31 cellular contexts compared by ENCODE assay signal in genomic region chr19:24073807-24074206, GRCh38. TPM values are rescaled to one million over a fixed set of nuclear protein-coding genes. Genes with fewer than 3 reads are reported as not detected.
DNase-seq lines count a peak whose midpoint lies in the region; ATAC-seq and TF ChIP-seq lines count a peak whose summit lies in the region.
"Had no signal": no experiment of that assay in that cellular context is flagged by ENCODE, and none has a peak within 500 bp of the region (broad histone marks: within the 10 kb centered on the region; RNA-seq: fewer than 3 reads in every experiment).

No MANE protein-coding gene starts in this region.

- H3K79me2 ChIP-seq in PC-9 (ENCODE audit: low read depth): no peaks in the 10 kb centered on the region

- H3K36me3 ChIP-seq in PC-9 (ENCODE audit: low read depth): peaks cover 46% of the 10 kb centered on the region; the same call in 1 of the 2 replicates
- peaks cover 0 to 19% (median 0%) of the 10 kb centered on the region in 3 donors for H3K36me3 ChIP-seq in Peyer's patch
- H3K36me3 ChIP-seq: MG63 had no signal

- no peaks in the 10 kb centered on the region for H4K20me1 ChIP-seq in PC-9 (ENCODE audit: insufficient read depth)

- CTCF ChIA-PET in PC-9 (lab: Charles Lee): no interaction called here
- CTCF ChIA-PET in activated CD8-positive, alpha-beta memory T cell treated with anti-CD3 and anti-CD28 coated beads, Interleukin-2, amount 10 ng/mL, durations not matched to agents 7 days and 5 days (lab: Charles Lee): no interaction called here

- peak; percentile 96 for ATAC-seq in esophagus mucosa
- ATAC-seq in activated CD8-positive, alpha-beta memory T cell treated with anti-CD3 and anti-CD28 coated beads, Interleukin-2, amount 10 ng/mL, durations not matched to agents 7 days and 5 days: no peak
- ATAC-seq: Panc1; psoas muscle; stimulated activated naive B cell treated with anti-CD40 and anti-IgM and Interleukin-4, amounts not matched to agents 10 μg/mL and 1 μg/mL and 100 μg/mL, for 72 hours had no signal

- H3K4me2 ChIP-seq in PC-9: no peak overlapping the region

- peaks cover 42% of the 10 kb centered on the region for H3K9me3 ChIP-seq in PC-9 (ENCODE audit: insufficient read depth, low read depth)
- no peaks in the 10 kb centered on the region for H3K9me3 ChIP-seq in Peyer's patch
- H3K9me3 ChIP-seq: Caco-2, MG63, psoas muscle had no signal

- H3K27ac ChIP-seq in PC-9 (peak overlapping the region; percentile 28; the same call in 1 of the 2 replicates), Peyer's patch (no peak overlapping the region)
- H3K27ac ChIP-seq: 22Rv1, psoas muscle, VCaP had no signal

- H3K27ac Mint-ChIP-seq in activated CD8-positive, alpha-beta memory T cell treated with anti-CD3 and anti-CD28 coated beads, Interleukin-2, amount 10 ng/mL, durations not matched to agents 7 days and 5 days: no peak overlapping the region
- H3K27ac Mint-ChIP-seq: activated naive CD8-positive, alpha-beta T cell; mesothelial cell of epicardium; naive B cell; stimulated activated naive B cell treated with anti-CD40 and anti-IgM and Interleukin-4, amounts not matched to agents 10 μg/mL and 1 μg/mL and 100 μg/mL, for 72 hours had no signal

- intact Hi-C loops in PC-9 (cut with micrococcal nuclease; ENCODE audit: unreplicated experiment): no loop called here

- no TSS peak for BruUV-seq in PC-9 (replicated peaks; lab: Mats Ljungman, UMichigan)

- TF ChIP-seq CTCF in PC-9 (conservative IDR thresholded peaks at IDR 0.05): no peak
- TF ChIP-seq CTCF in Peyer's patch (IDR thresholded peaks at IDR 0.05): no peak

- no peaks in the 10 kb centered on the region for H3K27me3 Mint-ChIP-seq in activated CD8-positive, alpha-beta memory T cell treated with anti-CD3 and anti-CD28 coated beads, Interleukin-2, amount 10 ng/mL, durations not matched to agents 7 days and 5 days
- H3K27me3 Mint-ChIP-seq: activated naive CD8-positive, alpha-beta T cell; naive B cell; stimulated activated naive B cell treated with anti-CD40 and anti-IgM and Interleukin-4, amounts not matched to agents 10 μg/mL and 1 μg/mL and 100 μg/mL, for 72 hours had no signal

- H3K4me1 Mint-ChIP-seq in activated CD8-positive, alpha-beta memory T cell treated with anti-CD3 and anti-CD28 coated beads, Interleukin-2, amount 10 ng/mL, durations not matched to agents 7 days and 5 days: peaks cover 5% of the 10 kb centered on the region
- H3K4me1 Mint-ChIP-seq: mesothelial cell of epicardium had no signal

- H3K9me3 Mint-ChIP-seq in activated CD8-positive, alpha-beta memory T cell treated with anti-CD3 and anti-CD28 coated beads, Interleukin-2, amount 10 ng/mL, durations not matched to agents 7 days and 5 days (ENCODE audit: low read depth): peaks cover 10% of the 10 kb centered on the region

- H3K4me1 ChIP-seq in PC-9 (replicated peaks; ENCODE audit: insufficient read depth) (peaks cover 13% of the 10 kb centered on the region; the same call in 1 of the 2 replicates), Peyer's patch (no peaks in the 10 kb centered on the region)
- H3K4me1 ChIP-seq: Caco-2, psoas muscle had no signal

- H3F3A ChIP-seq in PC-9 (ENCODE audit: insufficient read depth, low read depth): peaks cover 16% of the 10 kb centered on the region; the same call in 1 of the 2 replicates

- POLR2A ChIA-PET in PC-9 (lab: Charles Lee; ENCODE audit: unreplicated experiment): no interaction called here

- TF ChIP-seq POLR2A in Peyer's patch (IDR thresholded peaks at IDR 0.05): no peak

- H3K4me3 ChIP-seq in PC-9 (no peak overlapping the region), Peyer's patch (no peak overlapping the region)
- H3K4me3 ChIP-seq: MG63, psoas muscle had no signal

- H3K27me3 ChIP-seq in PC-9 (ENCODE audit: insufficient read depth, low read depth) (no peaks in the 10 kb centered on the region), Peyer's patch (no peaks in the 10 kb centered on the region)
- H3K27me3 ChIP-seq: MG63 had no signal

- no peak overlapping the region for H2AFZ ChIP-seq in PC-9

- DNase-seq in DMS53 (lab: John Stamatoyannopoulos, UW) (peak; percentile 19), DMS53 treated with DMSO at 0.1 percent for 48 hours (lab: John Stamatoyannopoulos, UW; ENCODE audit: unreplicated experiment) (no peak), PC-9 (peak; percentile 16 to 85), renal cortical epithelial cell (ENCODE audit: low read depth) (peak; percentile 14), COR-L47 (lab: John Stamatoyannopoulos, UW) (no peak), Peyer's patch (no peak)
- DNase-seq in activated CD8-positive, alpha-beta memory T cell treated with anti-CD3 and anti-CD28 coated beads, Interleukin-2, amount 10 ng/mL, durations not matched to agents 7 days and 5 days: no peak
- DNase-seq: activated CD4-positive, alpha-beta T cell treated with anti-CD3 and anti-CD28 coated beads for 48 hours; activated effector memory CD4-positive, alpha-beta T cell treated with anti-CD3 and anti-CD28 coated beads, Interleukin-2, amount 50 U/mL, for 16 hours; activated T-cell treated with anti-CD3 and anti-CD28 coated beads for 4 hours; C1 segment of cervical spinal cord; Caco-2; DND-41; HFFc6; KBM-7; MG63; naive B cell; NCI-H1105 treated with DMSO at 0.1 percent for 48 hours; NCI-H1930; NCI-H526; NK-92 treated with Interleukin-12 subunit alpha and Interleukin-12 subunit beta, amount 100 ng/mL, for 24 hours; nucleus accumbens; psoas muscle; stimulated activated naive B cell treated with anti-CD40 and anti-IgM and Interleukin-4, amounts not matched to agents 10 μg/mL and 1 μg/mL and 100 μg/mL, for 72 hours; SW 1271 had no signal

- peaks cover 52% of the 10 kb centered on the region for H3K36me3 Mint-ChIP-seq in activated CD8-positive, alpha-beta memory T cell treated with anti-CD3 and anti-CD28 coated beads, Interleukin-2, amount 10 ng/mL, durations not matched to agents 7 days and 5 days

- H3K9me2 ChIP-seq in PC-9 (ENCODE audit: insufficient read depth): no peaks in the 10 kb centered on the region

- H3K4me3 Mint-ChIP-seq in activated CD8-positive, alpha-beta memory T cell treated with anti-CD3 and anti-CD28 coated beads, Interleukin-2, amount 10 ng/mL, durations not matched to agents 7 days and 5 days: no peak overlapping the region
- H3K4me3 Mint-ChIP-seq: activated naive CD8-positive, alpha-beta T cell; HFFc6; mesothelial cell of epicardium; naive B cell; stimulated activated naive B cell treated with anti-CD40 and anti-IgM and Interleukin-4, amounts not matched to agents 10 μg/mL and 1 μg/mL and 100 μg/mL, for 72 hours had no signal

RNA-seq across cellular contexts. Expression of gene ZNF254, which starts 13.2 kb away (rescaled TPM):
- total RNA-seq in PC-9 (2021) (11.6 and 12.5 TPM in 2 replicates), esophagus mucosa (5.9 TPM), renal cortical epithelial cell (22.6 and 34.9 TPM in 2 replicates), Peyer's patch (10 to 100 TPM in 3 of 4 donors, 1 to 10 TPM in 1; 7.8 to 37.1 (median 14.8) TPM)
- 10 to 100 TPM in 1 of 2 experiments, 1 to 10 TPM in 1; 9.9 to 13.7 TPM for total RNA-seq in activated CD8-positive, alpha-beta memory T cell treated with anti-CD3 and anti-CD28 coated beads, Interleukin-2, amount 10 ng/mL, durations not matched to agents 7 days and 5 days

Comparison
In these comparisons a context has a peak if more than half of its experiments do, and no peak if none do; other contexts are left out.
1. DNase-seq: peak in DMS53 (single experiment), PC-9 (2 of 2) and renal cortical epithelial cell (single experiment); none in DMS53 treated with DMSO at 0.1 percent for 48 hours (single experiment), COR-L47 (single experiment), Peyer's patch (0 of 3) and activated CD8-positive, alpha-beta memory T cell treated with anti-CD3 and anti-CD28 coated beads, Interleukin-2, amount 10 ng/mL, durations not matched to agents 7 days and 5 days (single experiment).